Comparison of ENCODE assay signal across 17 cellular contexts in genomic region chr1:235059221-235059620, GRCh38.
DNase-seq lines count a peak whose midpoint lies in the region; ATAC-seq and TF ChIP-seq lines count a peak whose summit lies in the region.
"Had no signal": no experiment of that assay in that cellular context is flagged by ENCODE, and none has a peak within 500 bp of the region (broad histone marks: within the 10 kb centered on the region; RNA-seq: fewer than 3 reads in every experiment).

No MANE protein-coding gene starts in this region.

- H2AFZ ChIP-seq in PC-9 = no peak overlapping the region
- H2AFZ ChIP-seq in osteoblast (ENCODE audit: low read length) = no peak overlapping the region

- H4K20me1 ChIP-seq in PC-9 (ENCODE audit: insufficient read depth) = no peaks in the 10 kb centered on the region
- H4K20me1 ChIP-seq in osteoblast (ENCODE audit: insufficient read depth, low read length) = no peaks in the 10 kb centered on the region

- DNase-seq in A673 (ENCODE audit: low spot score) = no peak
- DNase-seq in PC-9 = no peak
- DNase-seq in left lobe of liver (ENCODE audit: low spot score) = no peak
- DNase-seq in osteoblast (ENCODE audit: insufficient read length, low spot score, missing footprints) = peak; percentile 50
- DNase-seq in cerebellar cortex (ENCODE audit: low spot score) = no peak
- no peak for DNase-seq in GF-D8 (lab: John Stamatoyannopoulos, UW)
- DNase-seq in activated CD4-positive, alpha-beta T cell treated with anti-CD3 and anti-CD28 coated beads, Interleukin-2, amount 50 U/mL, for 1 hour = no peak
- DNase-seq in right atrium auricular region (ENCODE audit: low spot score) = no peak
- DNase-seq: C1 segment of cervical spinal cord, DND-41, HCEC 1CT, NCI-H1105, NCI-H1694, NCI-H510A treated with DMSO at 0.1 percent for 48 hours, NCI-H82, SIG-M5 had no signal

- H3K36me3 ChIP-seq in A673 (ENCODE audit: insufficient read depth, low read length, poor library complexity, severe bottlenecking) (no peaks in the 10 kb centered on the region), PC-9 (ENCODE audit: low read depth) (no peaks in the 10 kb centered on the region), osteoblast (ENCODE audit: insufficient read depth, low read length) (no peaks in the 10 kb centered on the region), right atrium auricular region (no peaks in the 10 kb centered on the region)

- intact Hi-C loops in A673 (cut with micrococcal nuclease; ENCODE audit: unreplicated experiment) (no loop called here), PC-9 (cut with micrococcal nuclease; ENCODE audit: unreplicated experiment) (no loop called here)

- H3K27me3 ChIP-seq in A673 (replicated peaks; ENCODE audit: insufficient read depth, low read depth, low read length, poor library complexity) (no peaks in the 10 kb centered on the region), PC-9 (ENCODE audit: insufficient read depth, low read depth) (no peaks in the 10 kb centered on the region), osteoblast (ENCODE audit: insufficient read depth, low read length) (no peaks in the 10 kb centered on the region), right atrium auricular region (no peaks in the 10 kb centered on the region)

- POLR2A ChIA-PET in A673 (lab: Charles Lee; ENCODE audit: low non-redundant PET) (no interaction called here), PC-9 (lab: Charles Lee; ENCODE audit: unreplicated experiment) (interaction anchor here (0.6 to 0.7 kb wide), 2 partner anchors 36 to 61 kb away, joined by 3 to 6 read pairs; no protein-coding TSS in a partner anchor)

- peaks cover 42% of the 10 kb centered on the region; the same call in 1 of the 2 replicates for H3F3A ChIP-seq in PC-9 (ENCODE audit: insufficient read depth, low read depth)

- BruUV-seq in A673 (replicated peaks; lab: Mats Ljungman, UMichigan) (no TSS peak), PC-9 (replicated peaks; lab: Mats Ljungman, UMichigan) (no TSS peak)

- CTCF ChIA-PET in A673 (lab: Charles Lee) = no interaction called here
- CTCF ChIA-PET in PC-9 (lab: Charles Lee) = interaction anchor here (0.7 kb wide), 1 partner anchor 427 kb away, joined by 16 read pairs; no protein-coding TSS in a partner anchor

- peak; percentile 23 for ATAC-seq in left lobe of liver

- TF ChIP-seq CTCF in A673 (conservative IDR thresholded peaks at IDR 0.05; ENCODE audit: low read depth, low read length) (no peak), PC-9 (conservative IDR thresholded peaks at IDR 0.05) (no peak), osteoblast (IDR thresholded peaks at IDR 0.05; ENCODE audit: extremely low read depth, low read depth, low read length) (no peak), right atrium auricular region (IDR thresholded peaks at IDR 0.05) (no peak)

- H3K9me3 ChIP-seq in A673 (ENCODE audit: low read depth, low read length, poor library complexity, severe bottlenecking) (no peaks in the 10 kb centered on the region), PC-9 (ENCODE audit: insufficient read depth, low read depth) (no peaks in the 10 kb centered on the region), osteoblast (ENCODE audit: low read depth, low read length) (no peaks in the 10 kb centered on the region), right atrium auricular region (no peaks in the 10 kb centered on the region)

- H3K4me3 ChIP-seq in A673 (ENCODE audit: low read depth, low read length, poor library complexity, severe bottlenecking) (no peak overlapping the region), PC-9 (no peak overlapping the region), osteoblast (ENCODE audit: insufficient read depth, low read length) (no peak overlapping the region), right atrium auricular region (no peak overlapping the region)

- H3K79me2 ChIP-seq in PC-9 (ENCODE audit: low read depth) (no peaks in the 10 kb centered on the region), osteoblast (ENCODE audit: insufficient read depth, low read length) (no peaks in the 10 kb centered on the region)

- H3K4me2 ChIP-seq in PC-9 (no peak overlapping the region), osteoblast (ENCODE audit: insufficient read depth, low read length) (no peak overlapping the region)

- H3K9me2 ChIP-seq in PC-9 (ENCODE audit: insufficient read depth) = no peaks in the 10 kb centered on the region

- H3K4me1 ChIP-seq in A673 (ENCODE audit: insufficient read depth, low read length, poor library complexity, severe bottlenecking) (peaks cover 16% of the 10 kb centered on the region), PC-9 (replicated peaks; ENCODE audit: insufficient read depth) (peaks cover 49% of the 10 kb centered on the region), osteoblast (ENCODE audit: insufficient read depth, low read length) (peaks cover 4% of the 10 kb centered on the region), right atrium auricular region (peaks cover 0 to 5% of the 10 kb centered on the region in 2 donors)

- H3K27ac ChIP-seq in A673 (ENCODE audit: low read depth, low read length, poor library complexity, severe bottlenecking) (peak overlapping the region; percentile 70), PC-9 (peak overlapping the region; percentile 97), osteoblast (ENCODE audit: low read depth, low read length) (no peak overlapping the region), right atrium auricular region (no peak overlapping the region)
- H3K27ac ChIP-seq: RWPE1 had no signal

Comparison
In these comparisons a context has a peak if more than half of its experiments do, and no peak if none do; other contexts are left out.
1. H3K27ac ChIP-seq: peak in A673 (single experiment) and PC-9 (single experiment); none in osteoblast (single experiment) and right atrium auricular region (0 of 2).